13 cellular contexts compared by ENCODE assay signal in genomic region chr1:234186037-234186688, GRCh38.
A peak's percentile ranks its signal among the peaks of the same experiment; 100 is the strongest.
DNase-seq lines count a peak whose midpoint lies in the region; ATAC-seq, FAIRE-seq and TF ChIP-seq lines count a peak whose summit lies in the region.
"Had no signal": no experiment of that assay in that cellular context is flagged by ENCODE, and none has a peak within 500 bp of the region (broad histone marks: within the 10 kb centered on the region; RNA-seq: fewer than 3 reads in every experiment).

No MANE protein-coding gene starts in this region.

- 96% methylated on average over 6 of the region's 6 CpGs; no CpG with 5 or more reads in 1 of the 2 experiments for WGBS in H1 (ENCODE audit: extremely low coverage in 1 of 2, insufficient coverage in 1 of 2, insufficient read length in 1 of 2, insufficient replicate concordance in 2 of 2, low coverage in 1 of 2, low lambda C conversion rate in 2 of 2, missing lambda C conversion rate in 1 of 2), 2 experiments

- H3K18ac ChIP-seq in H1 (ENCODE audit: extremely low read depth, low read length) = no peak overlapping the region

- H3K27ac Mint-ChIP-seq in mesothelial cell of epicardium = no peak overlapping the region
- H3K27ac Mint-ChIP-seq: CD4-positive, CD25-positive, alpha-beta regulatory T cell had no signal

- no peak overlapping the region for H3K9ac ChIP-seq in H1 (replicated peaks in 1 of 4; ENCODE audit: extremely low read depth in 1 of 4, low read depth in 3 of 4, low read length in 3 of 4)

- peaks cover 21% of the 10 kb centered on the region for H3K9me3 Mint-ChIP-seq in mesothelial cell of epicardium

- peaks cover 0 to 5% (median 2%) of the 10 kb centered on the region in 4 experiments; a peak in 4 of 7 replicates for H3K4me1 ChIP-seq in H1 (replicated peaks in 1 of 4; ENCODE audit: control insufficient read depth in 3 of 4, insufficient read depth in 4 of 4, low read length in 3 of 4)
- H3K4me1 ChIP-seq: gastroesophageal sphincter had no signal

- H2AFZ ChIP-seq in H1 (ENCODE audit: low read length) = no peak overlapping the region

- peaks cover 48% of the 10 kb centered on the region for H3K27me3 Mint-ChIP-seq in mesothelial cell of epicardium (ENCODE audit: low read depth)

- H3K27me3 ChIP-seq in H1 (replicated peaks in 1 of 4; ENCODE audit: control insufficient read depth in 3 of 4, extremely low read depth in 1 of 4, insufficient read depth in 3 of 4, low read length in 3 of 4) = no peaks in the 10 kb centered on the region

- H3K79me2 ChIP-seq in H1 (ENCODE audit: control insufficient read depth in 1 of 2, insufficient read depth in 2 of 2, low read length in 2 of 2) = no peaks in the 10 kb centered on the region

- no peak overlapping the region for H3K4me3 ChIP-seq in H1 (ENCODE audit: extremely low read depth in 1 of 4, insufficient read depth in 2 of 4, low read depth in 3 of 4, low read length in 4 of 4)
- H3K4me3 ChIP-seq: gastroesophageal sphincter had no signal

- peak; percentile 52 for ATAC-seq in stimulated activated naive CD8-positive, alpha-beta T cell treated with anti-CD3 and anti-CD28 coated beads, Interleukin-15, Interleukin-2, amounts not matched to agents 100 U/mL and 50 U/mL, for 24 hours
- ATAC-seq: gastroesophageal sphincter, sciatic nerve had no signal

- no peak overlapping the region for H2BK20ac ChIP-seq in H1 (ENCODE audit: low read length)

- H3K56ac ChIP-seq in H1 (replicated peaks; ENCODE audit: insufficient read length, low read depth, low read length) = peak overlapping the region; percentile 18

- no peak overlapping the region for H3K4me2 ChIP-seq in H1 (ENCODE audit: insufficient read depth in 1 of 2, low read depth in 2 of 2, low read length in 2 of 2)

- TF ChIP-seq EP300 in H1 (IDR thresholded peaks at IDR 0.05; ENCODE audit: borderline replicate concordance in 1 of 2, low read depth in 2 of 2, low read length in 2 of 2) = no peak

- no peaks in the 10 kb centered on the region for H3K4me1 Mint-ChIP-seq in mesothelial cell of epicardium
- H3K4me1 Mint-ChIP-seq: CD4-positive, CD25-positive, alpha-beta regulatory T cell had no signal

- no peak overlapping the region for H2BK5ac ChIP-seq in H1 (ENCODE audit: low read depth, low read length)

- H2AK5ac ChIP-seq in H1 (ENCODE audit: low read depth, low read length) = no peak overlapping the region

- no peak for FAIRE-seq in H1 (lab: Jason Lieb, UNC)

- H3K4me3 Mint-ChIP-seq in mesothelial cell of epicardium = no peak overlapping the region
- H3K4me3 Mint-ChIP-seq: CD4-positive, CD25-positive, alpha-beta regulatory T cell had no signal

- POLR2A ChIA-PET in H1 (lab: Charles Lee; ENCODE audit: partially characterized antibody) = no interaction called here

- no peak overlapping the region for H3K4ac ChIP-seq in H1 (replicated peaks; ENCODE audit: insufficient read length, low read depth, low read length)

- CTCF ChIA-PET in H1 (lab: Charles Lee; ENCODE audit: partially characterized antibody) = interaction anchor here (0.8 to 4.0 kb wide), 7 partner anchors 15 to 124 kb away, joined by 3 to 24 read pairs (median 5); no protein-coding TSS in a partner anchor

- TF ChIP-seq CTCF in H1 (IDR thresholded peaks at IDR 0.05; ENCODE audit: control extremely low read depth in 1 of 3, insufficient read depth in 1 of 3, low read depth in 1 of 3, low read length in 3 of 3) (no peak), mesothelial cell of epicardium (IDR thresholded peaks at IDR 0.05; ENCODE audit: unreplicated experiment) (no peak)

- no peak overlapping the region for H4K91ac ChIP-seq in H1 (replicated peaks; ENCODE audit: insufficient read length, low read length)

- H4K8ac ChIP-seq in H1 (ENCODE audit: extremely low read depth, insufficient read depth, low read length) = no peak overlapping the region

- no peaks in the 10 kb centered on the region for H4K20me1 ChIP-seq in H1 (replicated peaks in 1 of 2; ENCODE audit: control insufficient read depth in 1 of 2, insufficient read depth in 2 of 2, low read length in 2 of 2)

- H3K27ac ChIP-seq in H1 (ENCODE audit: low read depth, low read length) = no peak overlapping the region
- H3K27ac ChIP-seq: gastroesophageal sphincter had no signal

- H3K9me3 ChIP-seq in H1 (ENCODE audit: insufficient read depth in 2 of 2, low read depth in 1 of 2, low read length in 1 of 2) = no peaks in the 10 kb centered on the region

- DNase-seq in stimulated activated CD4-positive, alpha-beta T cell treated with anti-CD3 and anti-CD28 coated beads, Interleukin-15, amount 100 ng/mL, for 24 hours = peak; percentile 35
- no peak for DNase-seq in stimulated activated CD4-positive, alpha-beta T cell treated with anti-CD3 and anti-CD28 coated beads, Interleukin-4, amount 100 ng/mL, for 24 hours
- peak; percentile 90 for DNase-seq in M059J (ENCODE audit: low read depth)
- no peak for DNase-seq in H1 (ENCODE audit: low read depth in 1 of 2, low spot score in 2 of 2)
- DNase-seq in stimulated activated naive CD8-positive, alpha-beta T cell treated with anti-CD3 and anti-CD28 coated beads, Interleukin-15, Interleukin-2, amounts not matched to agents 100 U/mL and 50 U/mL, for 24 hours = no peak
- no peak for DNase-seq in erythroblast (lab: John Stamatoyannopoulos, UW)
- DNase-seq in superior temporal gyrus (ENCODE audit: extremely low spot score) = no peak
- no peak for DNase-seq in mesothelial cell of epicardium (ENCODE audit: low spot score in 2 of 2, unreplicated experiment in 2 of 2)
- DNase-seq: CD4-positive, CD25-positive, alpha-beta regulatory T cell; cerebellar nuclear complex; mesenchymal stem cell had no signal

- TF ChIP-seq RAD21 in H1 (IDR thresholded peaks at IDR 0.05 in 1 of 2, conservative IDR thresholded peaks at IDR 0.05 in 1 of 2; ENCODE audit: low read depth in 2 of 2, low read length in 2 of 2) = no peak

- no peaks in the 10 kb centered on the region for H3K36me3 ChIP-seq in H1 (ENCODE audit: control insufficient read depth in 2 of 4, insufficient read depth in 4 of 4, low read length in 3 of 4)
- H3K36me3 ChIP-seq: gastroesophageal sphincter had no signal

- no peak overlapping the region for H4K5ac ChIP-seq in H1 (ENCODE audit: insufficient read length, low read depth, low read length)

- no peak overlapping the region for H2BK12ac ChIP-seq in H1 (ENCODE audit: low read depth, low read length)

- no peak overlapping the region for H2BK15ac ChIP-seq in H1 (ENCODE audit: low read length)

- H3K14ac ChIP-seq in H1 (ENCODE audit: insufficient read length) = no peak overlapping the region

- H2BK120ac ChIP-seq in H1 (replicated peaks; ENCODE audit: low read depth, low read length) = no peak overlapping the region

- no peaks in the 10 kb centered on the region for H3K23me2 ChIP-seq in H1 (ENCODE audit: low read depth, low read length)

- no peak for TF ChIP-seq POLR2A in H1 (IDR thresholded peaks at IDR 0.05; ENCODE audit: control extremely low read depth in 1 of 2, low read depth in 2 of 2, low read length in 2 of 2)
- no peak for TF ChIP-seq POLR2A in erythroblast (IDR thresholded peaks at IDR 0.05; ENCODE audit: low read length)

- no peak overlapping the region for H3K23ac ChIP-seq in H1 (ENCODE audit: insufficient read length)

- no peaks in the 10 kb centered on the region for H3K36me3 Mint-ChIP-seq in mesothelial cell of epicardium
- H3K36me3 Mint-ChIP-seq: CD4-positive, CD25-positive, alpha-beta regulatory T cell had no signal

- no peaks in the 10 kb centered on the region for H3K79me1 ChIP-seq in H1 (ENCODE audit: low read depth, low read length)

TF ChIP-seq in H1, 55 proteins besides CTCF, POLR2A, EP300 and RAD21:
- no peak for TF ChIP-seq BCL11A (IDR thresholded peaks at IDR 0.05; ENCODE audit: low read depth in 2 of 2, low read length in 2 of 2)
- no peak for TF ChIP-seq USF2 (IDR thresholded peaks at IDR 0.05; ENCODE audit: low read length)
- TF ChIP-seq TCF12 (IDR thresholded peaks at IDR 0.05; ENCODE audit: low read depth, low read length) = no peak
TF ChIP-seq in H1: peak in this region for 0.

Comparison
In these comparisons a context has a peak if more than half of its experiments do, and no peak if none do; other contexts are left out.
1. DNase-seq: peak in stimulated activated CD4-positive, alpha-beta T cell treated with anti-CD3 and anti-CD28 coated beads, Interleukin-15, amount 100 ng/mL, for 24 hours (single experiment) and M059J (single experiment); none in stimulated activated CD4-positive, alpha-beta T cell treated with anti-CD3 and anti-CD28 coated beads, Interleukin-4, amount 100 ng/mL, for 24 hours (single experiment), H1 (0 of 2), stimulated activated naive CD8-positive, alpha-beta T cell treated with anti-CD3 and anti-CD28 coated beads, Interleukin-15, Interleukin-2, amounts not matched to agents 100 U/mL and 50 U/mL, for 24 hours (single experiment), erythroblast (0 of 2), superior temporal gyrus (single experiment) and mesothelial cell of epicardium (0 of 2).